Comparison of ENCODE assay signal across 16 cellular contexts in the genomic region with DNA sequence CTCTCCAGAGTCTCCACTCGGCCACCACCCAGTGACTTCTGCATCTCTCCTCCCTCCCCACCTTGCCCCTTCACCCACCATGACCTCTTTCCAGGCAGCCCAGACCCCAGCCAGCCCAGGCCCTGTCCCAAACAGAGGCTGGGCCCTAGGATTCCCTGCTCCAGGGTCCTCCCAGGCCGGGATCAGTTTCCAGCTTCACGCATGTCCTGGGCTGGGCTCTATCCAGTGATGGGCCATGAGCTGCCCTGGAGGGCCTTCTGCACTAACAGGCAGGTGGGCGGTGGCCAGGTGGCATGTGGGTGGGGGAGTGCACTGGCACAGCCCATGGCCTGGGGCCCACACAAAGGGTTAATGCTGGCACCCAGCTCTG. TPM values are rescaled to one million over a fixed set of nuclear protein-coding genes. Genes with fewer than 3 reads are reported as not detected.
DNase-seq lines count a peak whose midpoint lies in the region; ATAC-seq and TF ChIP-seq lines count a peak whose summit lies in the region.
"Had no signal": no experiment of that assay in that cellular context is flagged by ENCODE, and none has a peak within 500 bp of the region (broad histone marks: within the 10 kb centered on the region; RNA-seq: fewer than 3 reads in every experiment).

No MANE protein-coding gene starts in this region.

- no peak for TF ChIP-seq POLR2A in transverse colon (IDR thresholded peaks at IDR 0.05)

- H3K36me3 ChIP-seq in BE2C (no peaks in the 10 kb centered on the region), psoas muscle (ENCODE audit: insufficient read depth in 1 of 2, low read depth in 1 of 2) (peaks cover 2 to 52% of the 10 kb centered on the region in 2 donors), transverse colon (peaks cover 0 to 15% (median 4%) of the 10 kb centered on the region in 4 donors)

- POLR2A ChIA-PET in RWPE1 (lab: Yijun Ruan, JAX; ENCODE audit: low non-redundant PET): no interaction called here

- H3K4me3 ChIP-seq in BE2C (ENCODE audit: low read depth, low read length) (no peak overlapping the region), right cardiac atrium (ENCODE audit: low read length) (no peak overlapping the region), psoas muscle (no peak overlapping the region), transverse colon (no peak overlapping the region)

- H3K4me1 ChIP-seq in BE2C (no peaks in the 10 kb centered on the region), right cardiac atrium (ENCODE audit: control insufficient read depth, insufficient read depth, low read length) (no peaks in the 10 kb centered on the region), psoas muscle (peaks cover 6% of the 10 kb centered on the region), transverse colon (peaks cover 0 to 11% (median 7%) of the 10 kb centered on the region in 4 donors)

- WGBS in right cardiac atrium: 85% methylated on average over 4 of the region's 4 CpGs
- WGBS in psoas muscle, 3 donors: 75 to 92% (median 85%) methylated on average over 4 of the region's 4 CpGs
- WGBS in transverse colon (ENCODE audit: low coverage in 1 of 2), 2 donors: 87% methylated on average over 3 of the region's 4 CpGs; no CpG with 5 or more reads in 1 of the 2 donors

- H3K27me3 ChIP-seq in BE2C (no peaks in the 10 kb centered on the region), right cardiac atrium (ENCODE audit: control insufficient read depth, insufficient read depth) (no peaks in the 10 kb centered on the region), psoas muscle (ENCODE audit: insufficient read depth in 3 of 3, low read length in 2 of 3) (no peaks in the 10 kb centered on the region), transverse colon (no peaks in the 10 kb centered on the region)

- H3K9me3 ChIP-seq in BE2C: no peaks in the 10 kb centered on the region
- H3K9me3 ChIP-seq in right cardiac atrium (ENCODE audit: control insufficient read depth, low read length): no peaks in the 10 kb centered on the region
- no peaks in the 10 kb centered on the region for H3K9me3 ChIP-seq in psoas muscle
- H3K9me3 ChIP-seq in transverse colon: no peaks in the 10 kb centered on the region

- no peak for ATAC-seq in right cardiac atrium
- ATAC-seq in psoas muscle: no peak
- ATAC-seq in HG03378 (IDR thresholded peaks at IDR 0.05; ENCODE audit: unreplicated experiment): no peak
- ATAC-seq in GM18861 (IDR thresholded peaks at IDR 0.05; ENCODE audit: unreplicated experiment): no peak

- H3K27ac ChIP-seq in RWPE1 (peak overlapping the region; percentile 72; the same call in 1 of the 2 replicates), right cardiac atrium (ENCODE audit: low read length) (no peak overlapping the region), psoas muscle (no peak overlapping the region), transverse colon (no peak overlapping the region)

- intact Hi-C loops in right cardiac atrium (cut with DNase I) (no loop called here), psoas muscle (cut with DNase I) (no loop called here), transverse colon (cut with DNase I; ENCODE audit: low total_unique reads) (no loop called here)

- CTCF ChIA-PET in RWPE1 (lab: Yijun Ruan, JAX): no interaction called here

- TF ChIP-seq CTCF in BE2C (IDR thresholded peaks at IDR 0.05; ENCODE audit: low read depth, low read length): no peak
- no peak for TF ChIP-seq CTCF in RWPE1 (conservative IDR thresholded peaks at IDR 0.05; ENCODE audit: low read depth)
- no peak for TF ChIP-seq CTCF in psoas muscle (IDR thresholded peaks at IDR 0.05)
- TF ChIP-seq CTCF in transverse colon (IDR thresholded peaks at IDR 0.05): no peak

- in situ Hi-C loops in transverse colon (cut with MboI; ENCODE audit: low pct_ligation_motif_present in 1 of 4, low pct_unique_long_range_greater_than_20kb in 1 of 4, low sequenced_read_pairs in 3 of 4): no loop called here

- no peak for TF ChIP-seq EP300 in transverse colon (IDR thresholded peaks at IDR 0.05; ENCODE audit: low read depth)

- DNase-seq in BE2C: peak; percentile 19
- DNase-seq in RWPE1 (ENCODE audit: low spot score): no peak
- DNase-seq in right cardiac atrium: peak in 2 of 3 donors; percentile 37 to 53
- peak; percentile 10 to 45 for DNase-seq in psoas muscle
- DNase-seq in transverse colon: no peak
- DNase-seq: COR-L47, DMS153, KBM-7, NCI-H1436 treated with DMSO at 0.1 percent for 48 hours, NCI-H2029 treated with DMSO at 0.1 percent for 48 hours, NCI-H2171 treated with DMSO at 0.1 percent for 48 hours, NCI-H748 treated with DMSO at 0.1 percent for 48 hours, OCI-M1, RPMI8226 had no signal

RNA-seq across cellular contexts. Expression of a gene that starts 20.4 kb away (rescaled TPM):
- polyA plus RNA-seq in BE2C (2012; ENCODE audit: insufficient read depth, insufficient read length, low read depth): 184 TPM
- 100 to 1,000 TPM; 215 to 256 (median 236) TPM for total RNA-seq in right cardiac atrium
- 207 TPM for polyA plus RNA-seq in right cardiac atrium
- total RNA-seq in psoas muscle: 100 to 1,000 TPM; 163 to 214 (median 187) TPM
- 100 to 1,000 TPM; 124 to 224 (median 126) TPM for polyA plus RNA-seq in psoas muscle
- 100 to 1,000 TPM; 218 to 392 (median 299) TPM for total RNA-seq in transverse colon

RNA-seq across cellular contexts. Expression of a gene that starts 30.4 kb away (rescaled TPM):
- polyA plus RNA-seq in BE2C (2012; ENCODE audit: insufficient read depth, insufficient read length, low read depth): 35.4 TPM
- total RNA-seq in right cardiac atrium: 10 to 100 TPM; 20.5 to 28.8 (median 26.3) TPM
- 21.7 TPM for polyA plus RNA-seq in right cardiac atrium
- 10 to 100 TPM; 12.4 to 18.1 (median 13.9) TPM for total RNA-seq in psoas muscle
- 10 to 100 TPM in 1 of 3 donors, 1 to 10 TPM in 2; 7.1 to 13.1 (median 8.0) TPM for polyA plus RNA-seq in psoas muscle
- 100 to 1,000 TPM in 3 of 4 donors, 10 to 100 TPM in 1; 92.6 to 301 (median 117) TPM for total RNA-seq in transverse colon

Comparison
In these comparisons a context has a peak if more than half of its experiments do, and no peak if none do; other contexts are left out.
1. DNase-seq: peak in BE2C (single experiment), right cardiac atrium (2 of 3) and psoas muscle (2 of 2); none in RWPE1 (single experiment) and transverse colon (single experiment).